Comparison of ENCODE assay signal across 9 cellular contexts in genomic region chr14:21997300-21997699, GRCh38.
A peak's percentile ranks its signal among the peaks of the same experiment; 100 is the strongest.
DNase-seq lines count a peak whose midpoint lies in the region; ATAC-seq and TF ChIP-seq lines count a peak whose summit lies in the region.
"Had no signal": no experiment of that assay in that cellular context is flagged by ENCODE, and none has a peak within 500 bp of the region (broad histone marks: within the 10 kb centered on the region; RNA-seq: fewer than 3 reads in every experiment).

No MANE protein-coding gene starts in this region.

- H2AFZ ChIP-seq in MM.1S (ENCODE audit: low read length) = no peak overlapping the region

- H3K4me1 Mint-ChIP-seq in activated naive CD4-positive, alpha-beta T cell treated with anti-CD3 and anti-CD28 coated beads, Interleukin-2, amount 50 U/mL, for 24 hours = peaks cover 26% of the 10 kb centered on the region
- no peaks in the 10 kb centered on the region for H3K4me1 Mint-ChIP-seq in memory B cell

- H3K4me1 ChIP-seq in MM.1S (ENCODE audit: low read length) = no peaks in the 10 kb centered on the region
- H3K4me1 ChIP-seq: SJCRH30 had no signal

- no peaks in the 10 kb centered on the region for H3K27me3 Mint-ChIP-seq in activated naive CD4-positive, alpha-beta T cell treated with anti-CD3 and anti-CD28 coated beads, Interleukin-2, amount 50 U/mL, for 24 hours
- H3K27me3 Mint-ChIP-seq in memory B cell = peaks cover 13% of the 10 kb centered on the region

- H3K9me3 ChIP-seq in MM.1S (replicated peaks; ENCODE audit: insufficient read depth, low read length) = no peaks in the 10 kb centered on the region
- H3K9me3 ChIP-seq: SJCRH30 had no signal

- no peaks in the 10 kb centered on the region for H4K20me1 ChIP-seq in MM.1S (ENCODE audit: insufficient read depth, low read length)

- H3K4me3 ChIP-seq in MM.1S (ENCODE audit: low read length) = no peak overlapping the region
- H3K4me3 ChIP-seq: SJCRH30 had no signal

- peak; percentile 31 for ATAC-seq in memory B cell (ENCODE audit: low read depth)
- ATAC-seq in GM18867 (IDR thresholded peaks at IDR 0.05; ENCODE audit: unreplicated experiment) = no peak
- ATAC-seq in HG03175 (IDR thresholded peaks at IDR 0.05; ENCODE audit: unreplicated experiment) = no peak

- peak overlapping the region; percentile 96 for H3K27ac Mint-ChIP-seq in activated naive CD4-positive, alpha-beta T cell treated with anti-CD3 and anti-CD28 coated beads, Interleukin-2, amount 50 U/mL, for 24 hours
- H3K27ac Mint-ChIP-seq in memory B cell = no peak overlapping the region

- no peak overlapping the region for H3K27ac ChIP-seq in MM.1S (ENCODE audit: low read length)
- H3K27ac ChIP-seq: SJCRH30 had no signal

- H3F3A ChIP-seq in MM.1S (ENCODE audit: insufficient read depth, low read length) = no peaks in the 10 kb centered on the region

- H3K36me3 Mint-ChIP-seq in activated naive CD4-positive, alpha-beta T cell treated with anti-CD3 and anti-CD28 coated beads, Interleukin-2, amount 50 U/mL, for 24 hours = peaks cover 2% of the 10 kb centered on the region
- H3K36me3 Mint-ChIP-seq in memory B cell = no peaks in the 10 kb centered on the region

- H3K36me3 ChIP-seq in MM.1S (replicated peaks; ENCODE audit: insufficient read depth, low read length) = no peaks in the 10 kb centered on the region
- H3K36me3 ChIP-seq: SJCRH30 had no signal

- H3K9ac ChIP-seq in MM.1S (ENCODE audit: low read length) = no peak overlapping the region

- no peaks in the 10 kb centered on the region for H3K9me3 Mint-ChIP-seq in activated naive CD4-positive, alpha-beta T cell treated with anti-CD3 and anti-CD28 coated beads, Interleukin-2, amount 50 U/mL, for 24 hours
- H3K9me3 Mint-ChIP-seq in memory B cell = no peaks in the 10 kb centered on the region

- TF ChIP-seq CTCF in MM.1S (IDR thresholded peaks at IDR 0.05; ENCODE audit: low read length) = peak; percentile 52

- DNase-seq in EL = peak; percentile 6
- DNase-seq in MM.1S = peak; percentile 59
- no peak for DNase-seq in memory B cell (ENCODE audit: low spot score in 2 of 2)
- no peak for DNase-seq in nucleus accumbens (lab: John Stamatoyannopoulos, UW)
- DNase-seq in GF-D8 (lab: John Stamatoyannopoulos, UW) = no peak

- no peaks in the 10 kb centered on the region for H3K27me3 ChIP-seq in MM.1S (replicated peaks; ENCODE audit: insufficient read depth, low read length)
- H3K27me3 ChIP-seq: SJCRH30 had no signal

- H3K9me2 ChIP-seq in MM.1S (replicated peaks; ENCODE audit: insufficient read depth, low read length) = no peaks in the 10 kb centered on the region

- H3K4me2 ChIP-seq in MM.1S (ENCODE audit: low read depth, low read length) = no peak overlapping the region

- H3K4me3 Mint-ChIP-seq in activated naive CD4-positive, alpha-beta T cell treated with anti-CD3 and anti-CD28 coated beads, Interleukin-2, amount 50 U/mL, for 24 hours = peak overlapping the region; percentile 98
- no peak overlapping the region for H3K4me3 Mint-ChIP-seq in memory B cell

- no peaks in the 10 kb centered on the region for H3K79me2 ChIP-seq in MM.1S (ENCODE audit: low read length)

Comparison
In these comparisons a context has a peak if more than half of its experiments do, and no peak if none do; other contexts are left out.
1. DNase-seq: peak in EL (single experiment) and MM.1S (single experiment); none in memory B cell (0 of 2), nucleus accumbens (0 of 56) and GF-D8 (single experiment).